Comparison of ENCODE assay signal across 3 cellular contexts in genomic region chr12:10084733-10085132, GRCh38.
TF ChIP-seq lines count a peak whose summit lies in the region.

No MANE protein-coding gene starts in this region.

TF ChIP-seq in HepG2, 621 proteins besides CTCF, POLR2A, EP300 and RAD21:
- TF ChIP-seq CERS6 (CRISPR knock-in tag; IDR thresholded peaks at IDR 0.05), result no peak
- TF ChIP-seq MAFK (conservative IDR thresholded peaks at IDR 0.05 in 1 of 2, IDR thresholded peaks at IDR 0.05 in 1 of 2; ENCODE audit: low read length in 2 of 2), result peak; percentile 71 to 85
- peak; percentile 82 for TF ChIP-seq MAFF (IDR thresholded peaks at IDR 0.05; ENCODE audit: low read depth, low read length)

TF ChIP-seq in IMR-90, 13 proteins besides CTCF, POLR2A, EP300 and RAD21:
- TF ChIP-seq CHD1 (IDR thresholded peaks at IDR 0.05; ENCODE audit: low read depth, low read length) (no peak), MAFK (IDR thresholded peaks at IDR 0.05; ENCODE audit: low read depth, low read length) (peak; percentile 76), USF2 (IDR thresholded peaks at IDR 0.05; ENCODE audit: low read depth, low read length) (no peak)

TF ChIP-seq in K562, 482 proteins besides CTCF, POLR2A, EP300 and RAD21:
- no peak for TF ChIP-seq ZNF764 (CRISPR knock-in tag; IDR thresholded peaks at IDR 0.05; ENCODE audit: low read depth)
- 0 out of 2 replicates have a peak, but pooled peaks have one; percentile 22 for TF ChIP-seq ZNF316 (IDR thresholded peaks at IDR 0.05)
TF ChIP-seq in K562: peak in this region for 1.
